Comparison of ENCODE assay signal across 9 cellular contexts in the genomic region with DNA sequence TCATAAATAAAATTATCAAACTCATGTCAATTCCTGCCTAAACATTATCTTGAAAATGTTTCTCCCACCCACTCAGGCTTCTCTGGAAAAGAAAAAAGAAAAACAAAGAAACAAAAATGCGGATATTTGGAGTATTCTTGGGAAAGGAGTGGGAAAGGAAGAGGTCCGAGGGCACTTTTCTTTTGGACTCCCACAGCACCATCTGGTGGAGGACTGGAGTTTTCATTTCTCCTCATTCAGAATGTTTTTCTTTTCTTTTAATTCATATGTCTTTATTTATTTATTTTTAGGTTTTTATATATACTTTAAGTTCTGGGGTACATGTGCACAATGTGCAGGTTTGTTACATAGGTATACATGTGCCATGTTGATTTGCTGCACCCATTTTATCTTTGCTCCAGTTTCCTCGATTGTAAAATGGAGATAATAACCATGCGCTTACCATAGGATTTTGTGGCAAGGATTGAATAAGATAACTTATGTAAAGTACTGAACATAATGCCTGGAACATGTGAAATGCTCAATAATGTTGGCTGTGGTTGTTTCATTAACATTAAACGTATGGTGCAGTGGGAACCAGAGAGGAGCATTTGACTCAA. TPM values are rescaled to one million over a fixed set of nuclear protein-coding genes. Genes with fewer than 3 reads are reported as not detected.
DNase-seq lines count a peak whose midpoint lies in the region; ATAC-seq, FAIRE-seq and TF ChIP-seq lines count a peak whose summit lies in the region.
"Had no signal": no experiment of that assay in that cellular context is flagged by ENCODE, and none has a peak within 500 bp of the region (broad histone marks: within the 10 kb centered on the region; RNA-seq: fewer than 3 reads in every experiment).

No MANE protein-coding gene starts in this region.

- DNase-seq in AG08395 (ENCODE audit: low spot score) (peak; percentile 48), GM20000 (ENCODE audit: low spot score) (peak; percentile 15), WTC11 (ENCODE audit: low spot score) (peak; percentile 13), keratinocyte (ENCODE audit: low read depth, low spot score) (no peak), SIG-M5 treated with dmso at 0.1 percent for 504 hours (lab: John Stamatoyannopoulos, UW; ENCODE audit: unreplicated experiment) (no peak), GDM1 (lab: John Stamatoyannopoulos, UW) (no peak), SHP77 treated with DMSO at 0.1 percent for 48 hours (lab: John Stamatoyannopoulos, UW) (no peak), KG1 (lab: John Stamatoyannopoulos, UW) (no peak)
- DNase-seq: activated naive CD8-positive, alpha-beta T cell treated with anti-CD3 and anti-CD28 coated beads, Interleukin-2, amount 10 ng/mL, durations not matched to agents 7 days and 5 days had no signal

- peaks cover 5% of the 10 kb centered on the region for H3K27me3 ChIP-seq in keratinocyte (ENCODE audit: control insufficient read depth, extremely low read depth, insufficient read depth, low read length)

- no peak overlapping the region for H3K4me3 ChIP-seq in keratinocyte (ENCODE audit: control insufficient read depth in 2 of 3, extremely low read depth in 1 of 3, insufficient read depth in 2 of 3, low read depth in 1 of 3, low read length in 3 of 3)

- no peaks in the 10 kb centered on the region for H3K9me1 ChIP-seq in keratinocyte (ENCODE audit: control insufficient read depth, extremely low read depth, insufficient read depth, low read length)

- H3K27me3 Mint-ChIP-seq in WTC11 (ENCODE audit: low read depth), result no peaks in the 10 kb centered on the region
- H3K27me3 Mint-ChIP-seq: activated naive CD8-positive, alpha-beta T cell treated with anti-CD3 and anti-CD28 coated beads, Interleukin-2, amount 10 ng/mL, durations not matched to agents 7 days and 5 days had no signal

- no peak overlapping the region for H3K27ac ChIP-seq in keratinocyte (ENCODE audit: control insufficient read depth, insufficient read depth, low read length)

- H3K9ac ChIP-seq in keratinocyte (ENCODE audit: control insufficient read depth, extremely low read depth, insufficient read depth, low read length), result no peak overlapping the region

- H3K27ac Mint-ChIP-seq in WTC11, result no peak overlapping the region
- H3K27ac Mint-ChIP-seq: activated naive CD8-positive, alpha-beta T cell treated with anti-CD3 and anti-CD28 coated beads, Interleukin-2, amount 10 ng/mL, durations not matched to agents 7 days and 5 days had no signal

- POLR2A ChIA-PET in WTC11 (lab: Charles Lee), result no interaction called here

- no peak for ATAC-seq in WTC11

- H2AFZ ChIP-seq in keratinocyte (ENCODE audit: control insufficient read depth, low read length), result no peak overlapping the region

- no peaks in the 10 kb centered on the region for H3K9me3 ChIP-seq in keratinocyte (ENCODE audit: control insufficient read depth, low read depth, low read length)

- CTCF ChIA-PET in WTC11 (lab: Charles Lee), result interaction anchor here (0.5 to 5.7 kb wide), 3 partner anchors 148 to 790 kb away, joined by 3 to 79 read pairs (median 9); no protein-coding TSS in a partner anchor

- H3K79me2 ChIP-seq in keratinocyte (ENCODE audit: control insufficient read depth, insufficient read depth, low read length), result no peaks in the 10 kb centered on the region

- no peaks in the 10 kb centered on the region for H3K9me3 Mint-ChIP-seq in WTC11
- H3K9me3 Mint-ChIP-seq: activated naive CD8-positive, alpha-beta T cell treated with anti-CD3 and anti-CD28 coated beads, Interleukin-2, amount 10 ng/mL, durations not matched to agents 7 days and 5 days had no signal

- H3K4me3 Mint-ChIP-seq in WTC11, result no peak overlapping the region
- H3K4me3 Mint-ChIP-seq: activated naive CD8-positive, alpha-beta T cell treated with anti-CD3 and anti-CD28 coated beads, Interleukin-2, amount 10 ng/mL, durations not matched to agents 7 days and 5 days had no signal

- H3K4me2 ChIP-seq in keratinocyte (ENCODE audit: control insufficient read depth, extremely low read depth, insufficient read depth, low read depth, low read length), result no peak overlapping the region

- no peaks in the 10 kb centered on the region for H3K36me3 ChIP-seq in keratinocyte (ENCODE audit: control insufficient read depth in 2 of 2, extremely low read depth in 1 of 2, insufficient read depth in 2 of 2, low read length in 2 of 2)

- no peak for FAIRE-seq in keratinocyte (lab: Jason Lieb, UNC)

- dilution Hi-C loops in keratinocyte (cut with MboI; ENCODE audit: extremely low pct_ligation_motif_present, low sequenced_read_pairs), result no loop called here

- H3K36me3 Mint-ChIP-seq in WTC11, result 0 out of 2 replicates have a peak, but pooled peaks cover 2% of the 10 kb centered on the region

- no peaks in the 10 kb centered on the region for H3K4me1 ChIP-seq in keratinocyte (ENCODE audit: control insufficient read depth, extremely low read depth, insufficient read depth, low read length)

- TF ChIP-seq CTCF in GM20000 (IDR thresholded peaks at IDR 0.05; ENCODE audit: extremely low read depth, missing control alignments) (no peak), WTC11 (IDR thresholded peaks at IDR 0.05) (no peak), keratinocyte (optimal IDR thresholded peaks at IDR 0.05 in 1 of 3, IDR thresholded peaks at IDR 0.05 in 1 of 3, conservative IDR thresholded peaks at IDR 0.05 in 1 of 3; ENCODE audit: extremely low read depth in 1 of 3, insufficient read depth in 2 of 3, low read length in 3 of 3) (peak; percentile 35 to 44 (median 42))

- no peaks in the 10 kb centered on the region for H4K20me1 ChIP-seq in keratinocyte (ENCODE audit: control insufficient read depth, extremely low read depth, insufficient read depth, low read length)

- H3K4me1 Mint-ChIP-seq in WTC11, result no peaks in the 10 kb centered on the region; the same call in 1 of the 2 replicates

TF ChIP-seq in WTC11, 78 proteins besides CTCF, POLR2A, EP300 and RAD21 (continues in another document):
- TF ChIP-seq, protein P1, sequence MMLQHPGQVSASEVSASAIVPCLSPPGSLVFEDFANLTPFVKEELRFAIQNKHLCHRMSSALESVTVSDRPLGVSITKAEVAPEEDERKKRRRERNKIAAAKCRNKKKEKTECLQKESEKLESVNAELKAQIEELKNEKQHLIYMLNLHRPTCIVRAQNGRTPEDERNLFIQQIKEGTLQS (CRISPR knock-in tag; conservative IDR thresholded peaks at IDR 0.05), result no peak
- TF ChIP-seq FOXK1 (CRISPR knock-in tag; IDR thresholded peaks at IDR 0.05), result no peak
- TF ChIP-seq ZNF138 (CRISPR knock-in tag; conservative IDR thresholded peaks at IDR 0.05), result no peak
- TF ChIP-seq, protein P2, sequence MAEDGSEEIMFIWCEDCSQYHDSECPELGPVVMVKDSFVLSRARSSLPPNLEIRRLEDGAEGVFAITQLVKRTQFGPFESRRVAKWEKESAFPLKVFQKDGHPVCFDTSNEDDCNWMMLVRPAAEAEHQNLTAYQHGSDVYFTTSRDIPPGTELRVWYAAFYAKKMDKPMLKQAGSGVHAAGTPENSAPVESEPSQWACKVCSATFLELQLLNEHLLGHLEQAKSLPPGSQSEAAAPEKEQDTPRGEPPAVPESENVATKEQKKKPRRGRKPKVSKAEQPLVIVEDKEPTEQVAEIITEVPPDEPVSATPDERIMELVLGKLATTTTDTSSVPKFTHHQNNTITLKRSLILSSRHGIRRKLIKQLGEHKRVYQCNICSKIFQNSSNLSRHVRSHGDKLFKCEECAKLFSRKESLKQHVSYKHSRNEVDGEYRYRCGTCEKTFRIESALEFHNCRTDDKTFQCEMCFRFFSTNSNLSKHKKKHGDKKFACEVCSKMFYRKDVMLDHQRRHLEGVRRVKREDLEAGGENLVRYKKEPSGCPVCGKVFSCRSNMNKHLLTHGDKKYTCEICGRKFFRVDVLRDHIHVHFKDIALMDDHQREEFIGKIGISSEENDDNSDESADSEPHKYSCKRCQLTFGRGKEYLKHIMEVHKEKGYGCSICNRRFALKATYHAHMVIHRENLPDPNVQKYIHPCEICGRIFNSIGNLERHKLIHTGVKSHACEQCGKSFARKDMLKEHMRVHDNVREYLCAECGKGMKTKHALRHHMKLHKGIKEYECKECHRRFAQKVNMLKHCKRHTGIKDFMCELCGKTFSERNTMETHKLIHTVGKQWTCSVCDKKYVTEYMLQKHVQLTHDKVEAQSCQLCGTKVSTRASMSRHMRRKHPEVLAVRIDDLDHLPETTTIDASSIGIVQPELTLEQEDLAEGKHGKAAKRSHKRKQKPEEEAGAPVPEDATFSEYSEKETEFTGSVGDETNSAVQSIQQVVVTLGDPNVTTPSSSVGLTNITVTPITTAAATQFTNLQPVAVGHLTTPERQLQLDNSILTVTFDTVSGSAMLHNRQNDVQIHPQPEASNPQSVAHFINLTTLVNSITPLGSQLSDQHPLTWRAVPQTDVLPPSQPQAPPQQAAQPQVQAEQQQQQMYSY (CRISPR knock-in tag; IDR thresholded peaks at IDR 0.05), result no peak
- TF ChIP-seq, protein P3, sequence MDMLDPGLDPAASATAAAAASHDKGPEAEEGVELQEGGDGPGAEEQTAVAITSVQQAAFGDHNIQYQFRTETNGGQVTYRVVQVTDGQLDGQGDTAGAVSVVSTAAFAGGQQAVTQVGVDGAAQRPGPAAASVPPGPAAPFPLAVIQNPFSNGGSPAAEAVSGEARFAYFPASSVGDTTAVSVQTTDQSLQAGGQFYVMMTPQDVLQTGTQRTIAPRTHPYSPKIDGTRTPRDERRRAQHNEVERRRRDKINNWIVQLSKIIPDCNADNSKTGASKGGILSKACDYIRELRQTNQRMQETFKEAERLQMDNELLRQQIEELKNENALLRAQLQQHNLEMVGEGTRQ (CRISPR knock-in tag; IDR thresholded peaks at IDR 0.05), result no peak
- TF ChIP-seq MXD4 (CRISPR knock-in tag; IDR thresholded peaks at IDR 0.05; ENCODE audit: borderline replicate concordance), result no peak
- no peak for TF ChIP-seq OVOL2 (CRISPR knock-in tag; IDR thresholded peaks at IDR 0.05; ENCODE audit: borderline replicate concordance)

RNA-seq across cellular contexts. Expression of a gene that starts 8.0 kb away (rescaled TPM):
- total RNA-seq in WTC11 (2021), result 2.2 to 3.4 TPM (median 2.7 TPM) in 3 replicates
- polyA plus RNA-seq in keratinocyte, result 0.12 to 0.46 TPM (median 0.31 TPM) in 3 replicates
- not detected for polyA plus RNA-seq in keratinocyte (2011; ENCODE audit: low read depth)
- polyA plus RNA-seq in keratinocyte (2011; cell fraction: cytosol; rRNA removed), result 0.18 and 0.34 TPM in 2 replicates
- polyA plus RNA-seq in keratinocyte (2011; cell fraction: nucleus; rRNA removed), result 1.2 and 1.3 TPM in 2 replicates
- 0.38 and 0.54 TPM in 2 replicates for polyA plus RNA-seq in keratinocyte (2012; ENCODE audit: low replicate concordance)
- polyA minus RNA-seq in keratinocyte, result 0.96 to 1.3 TPM in 2 of 3 replicates, not detected in the other
- polyA minus RNA-seq in keratinocyte (2011; cell fraction: cytosol; rRNA and poly(A)+ RNA removed), result not detected
- 3.4 and 5.0 TPM in 2 replicates for polyA minus RNA-seq in keratinocyte (2011; cell fraction: nucleus; rRNA and poly(A)+ RNA removed)

Comparison
In these comparisons a context has a peak if more than half of its experiments do, and no peak if none do; other contexts are left out.
1. DNase-seq: peak in AG08395 (single experiment), GM20000 (single experiment) and WTC11 (single experiment); none in keratinocyte (single experiment), SIG-M5 treated with dmso at 0.1 percent for 504 hours (single experiment), GDM1 (single experiment), SHP77 treated with DMSO at 0.1 percent for 48 hours (single experiment) and KG1 (single experiment).
2. CTCF ChIP-seq: peak in keratinocyte (3 of 3); none in GM20000 (single experiment) and WTC11 (single experiment).